8 cellular contexts compared by ENCODE assay signal in the genomic region with DNA sequence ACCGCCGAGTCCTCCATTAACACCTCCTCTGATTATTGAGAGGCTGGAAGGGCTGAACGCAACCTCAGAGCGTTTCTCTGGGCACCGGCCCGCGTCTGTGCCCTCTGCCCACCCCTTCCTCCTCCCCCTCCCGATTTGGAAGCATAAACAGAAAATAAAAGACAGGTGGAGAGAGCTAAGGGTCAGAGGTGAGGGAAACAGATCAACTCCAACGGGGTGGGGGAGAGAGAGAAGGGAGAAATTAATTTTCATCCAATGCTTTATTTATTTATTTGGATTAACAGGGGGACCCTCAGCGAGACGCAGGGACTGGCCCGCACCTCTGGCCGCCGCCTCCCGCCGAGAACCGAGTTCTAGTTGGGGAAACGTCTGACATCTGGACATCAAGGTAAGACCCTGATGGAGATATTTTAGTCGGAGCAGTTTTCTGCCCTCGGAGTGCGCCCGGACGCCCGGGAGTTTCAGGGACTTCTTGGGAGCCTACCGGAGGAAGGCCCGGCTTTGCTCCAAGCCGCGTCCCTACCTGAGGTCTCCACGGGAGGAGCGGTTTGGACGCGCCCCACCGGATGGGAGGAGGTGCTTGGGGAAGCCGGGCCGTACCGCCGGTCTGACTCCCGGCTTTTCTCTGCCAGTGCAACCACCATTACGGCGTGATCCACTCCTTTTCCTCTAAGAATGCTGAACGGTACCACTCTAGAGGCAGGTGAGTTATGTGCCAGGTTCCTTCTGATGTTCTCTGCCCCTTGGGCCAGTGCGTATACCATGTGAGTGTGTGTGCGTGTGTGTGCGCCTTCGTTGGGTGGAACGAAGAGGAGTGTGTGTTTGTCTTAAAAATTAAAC. TPM values are rescaled to one million over a fixed set of nuclear protein-coding genes. Genes with fewer than 3 reads are reported as not detected.
DNase-seq lines count a peak whose midpoint lies in the region; ATAC-seq and TF ChIP-seq lines count a peak whose summit lies in the region.

No MANE protein-coding gene starts in this region.

- intact Hi-C loops in A673 (cut with micrococcal nuclease; ENCODE audit: unreplicated experiment) = loop anchor here (10.0 kb wide), 1 partner anchor 443 kb away; no protein-coding TSS in a partner anchor
- intact Hi-C loops in activated CD8-positive, alpha-beta T cell treated with anti-CD3 and anti-CD28 coated beads for 36 hours (cut with micrococcal nuclease) = loop anchor here (10.0 kb wide), 2 partner anchors 137 to 553 kb away; a partner anchor contains a TSS

- ATAC-seq in activated CD8-positive, alpha-beta T cell treated with anti-CD3 and anti-CD28 coated beads for 36 hours = no peak
- ATAC-seq in GM19395 (IDR thresholded peaks at IDR 0.05; ENCODE audit: unreplicated experiment) (no peak), GM19452 (IDR thresholded peaks at IDR 0.05; ENCODE audit: unreplicated experiment) (no peak)

- no peaks in the 10 kb centered on the region for H3K9me3 ChIP-seq in A673 (ENCODE audit: low read depth, low read length, poor library complexity, severe bottlenecking)

- no peak overlapping the region for H3K27ac ChIP-seq in A673 (ENCODE audit: low read depth, low read length, poor library complexity, severe bottlenecking)

- POLR2A ChIA-PET in A673 (lab: Charles Lee; ENCODE audit: low non-redundant PET) = no interaction called here
- POLR2A ChIA-PET in activated CD8-positive, alpha-beta T cell treated with anti-CD3 and anti-CD28 coated beads for 36 hours (lab: Charles Lee) = interaction anchor here (1.3 kb wide), 1 partner anchor 10 kb away, joined by 3 read pairs; a partner anchor contains a TSS

- CTCF ChIA-PET in A673 (lab: Charles Lee) = interaction anchor here (0.6 kb wide), 1 partner anchor 15 kb away, joined by 3 read pairs; no protein-coding TSS in a partner anchor
- CTCF ChIA-PET in activated CD8-positive, alpha-beta T cell treated with anti-CD3 and anti-CD28 coated beads for 36 hours (lab: Charles Lee) = interaction anchor here (1.0 to 4.2 kb wide), 5 partner anchors 9 to 390 kb away, joined by 3 to 32 read pairs (median 12); no protein-coding TSS in a partner anchor

- H3K27me3 ChIP-seq in A673 (replicated peaks; ENCODE audit: insufficient read depth, low read depth, low read length, poor library complexity) = peaks cover 100% of the 10 kb centered on the region

- H3K4me1 ChIP-seq in A673 (ENCODE audit: insufficient read depth, low read length, poor library complexity, severe bottlenecking) = peaks cover 22% of the 10 kb centered on the region

- H3K27me3 Mint-ChIP-seq in activated CD8-positive, alpha-beta T cell treated with anti-CD3 and anti-CD28 coated beads for 36 hours = peaks cover 92% of the 10 kb centered on the region

- peak overlapping the region; percentile 19 for H3K4me3 ChIP-seq in A673 (ENCODE audit: low read depth, low read length, poor library complexity, severe bottlenecking)

- peak overlapping the region; percentile 73 for H3K4me3 Mint-ChIP-seq in activated CD8-positive, alpha-beta T cell treated with anti-CD3 and anti-CD28 coated beads for 36 hours

- H3K4me1 Mint-ChIP-seq in activated CD8-positive, alpha-beta T cell treated with anti-CD3 and anti-CD28 coated beads for 36 hours (ENCODE audit: low read depth) = peaks cover 67% of the 10 kb centered on the region

- no peak for TF ChIP-seq CTCF in A673 (conservative IDR thresholded peaks at IDR 0.05; ENCODE audit: low read depth, low read length)
- TF ChIP-seq CTCF in GM10266 (IDR thresholded peaks at IDR 0.05; ENCODE audit: control insufficient read depth, insufficient read depth, low read depth, missing control alignments) = no peak
- no peak for TF ChIP-seq CTCF in activated CD8-positive, alpha-beta T cell treated with anti-CD3 and anti-CD28 coated beads for 36 hours (IDR thresholded peaks at IDR 0.05)

- H3K9me3 Mint-ChIP-seq in activated CD8-positive, alpha-beta T cell treated with anti-CD3 and anti-CD28 coated beads for 36 hours = no peaks in the 10 kb centered on the region

- H3K36me3 ChIP-seq in A673 (ENCODE audit: insufficient read depth, low read length, poor library complexity, severe bottlenecking) = no peaks in the 10 kb centered on the region

- H3K27ac Mint-ChIP-seq in activated CD8-positive, alpha-beta T cell treated with anti-CD3 and anti-CD28 coated beads for 36 hours = no peak overlapping the region

- no peaks in the 10 kb centered on the region for H3K36me3 Mint-ChIP-seq in activated CD8-positive, alpha-beta T cell treated with anti-CD3 and anti-CD28 coated beads for 36 hours (ENCODE audit: low read depth)

- BruUV-seq in A673 (replicated peaks; lab: Mats Ljungman, UMichigan) = no TSS peak

- no peak for DNase-seq in A673 (ENCODE audit: low spot score)
- DNase-seq in GM10266 (ENCODE audit: extremely low spot score) = peak; percentile 15
- DNase-seq in activated CD8-positive, alpha-beta T cell treated with anti-CD3 and anti-CD28 coated beads for 36 hours = no peak
- DNase-seq in iPS-NIHi11 (ENCODE audit: low spot score) = peak; percentile 19
- DNase-seq in NCI-H187 (lab: John Stamatoyannopoulos, UW) = no peak
- DNase-seq in stimulated activated CD8-positive, alpha-beta memory T cell treated with anti-CD3 and anti-CD28 coated beads, Interleukin-4, amount 100 ng/mL, for 48 hours = no peak

RNA-seq across cellular contexts. Expression of a gene that starts 5.1 kb away (rescaled TPM):
- total RNA-seq in A673 (2021) = not detected in 2 replicates
- not detected for total RNA-seq in activated CD8-positive, alpha-beta T cell treated with anti-CD3 and anti-CD28 coated beads for 36 hours

RNA-seq across cellular contexts. Expression of a gene that starts 9.6 kb away (rescaled TPM):
- total RNA-seq in A673 (2021) = 1.4 TPM in 1 of 2 replicates, not detected in the other
- total RNA-seq in activated CD8-positive, alpha-beta T cell treated with anti-CD3 and anti-CD28 coated beads for 36 hours = 1 to 10 TPM in 1 of 2 experiments, under 1 TPM in 1; 0.96 to 1.2 TPM

Comparison
In these comparisons a context has a peak if more than half of its experiments do, and no peak if none do; other contexts are left out.
1. DNase-seq: peak in GM10266 (single experiment) and iPS-NIHi11 (single experiment); none in A673 (single experiment), activated CD8-positive, alpha-beta T cell treated with anti-CD3 and anti-CD28 coated beads for 36 hours (single experiment), NCI-H187 (0 of 2) and stimulated activated CD8-positive, alpha-beta memory T cell treated with anti-CD3 and anti-CD28 coated beads, Interleukin-4, amount 100 ng/mL, for 48 hours (single experiment).